ENCODE assay signal across 30 cellular contexts in genomic region chr12:48889679-48890078, GRCh38.
"Had no signal": no experiment of that assay in that cellular context is flagged by ENCODE, and none has a peak within 500 bp of the region (broad histone marks: within the 10 kb centered on the region; RNA-seq: fewer than 3 reads in every experiment).

No MANE protein-coding gene starts in this region.

- H3K9me3 ChIP-seq: body of pancreas, heart left ventricle, neutrophil, right atrium auricular region, SK-N-SH, stomach, suprapubic skin, tibial nerve had no signal

- H3K27ac Mint-ChIP-seq: activated CD4-positive, alpha-beta memory T cell treated with anti-CD3 and anti-CD28 coated beads for 36 hours; activated naive CD4-positive, alpha-beta T cell treated with anti-CD3 and anti-CD28 coated beads, Interleukin-2, amount 50 U/mL, for 24 hours; activated naive CD8-positive, alpha-beta T cell treated with anti-CD3 and anti-CD28 coated beads, Interleukin-2, amount 50 U/mL, for 24 hours; activated T-helper 2 cell treated with anti-CD3 and anti-CD28 coated beads, Interferon-gamma antibody, Interleukin-2, Interleukin-4, amounts not matched to agents 10 μg/mL and 5 μg/mL and 100 μg/mL, durations not matched to agents 14 hours and 24 hours and 36 hours; immature natural killer cell; natural killer cell; stimulated activated memory B cell treated with anti-CD40 and anti-IgM and Interleukin-4, amounts not matched to agents 10 μg/mL and 1 μg/mL and 100 μg/mL, for 72 hours; T-helper 17 cell had no signal

- H3K4me3 ChIP-seq: body of pancreas, cardiac muscle cell, right atrium auricular region, suprapubic skin, tibial nerve had no signal

- H3K4me3 Mint-ChIP-seq: activated CD4-positive, alpha-beta memory T cell treated with anti-CD3 and anti-CD28 coated beads for 36 hours; activated naive CD4-positive, alpha-beta T cell treated with anti-CD3 and anti-CD28 coated beads, Interleukin-2, amount 50 U/mL, for 24 hours; activated naive CD8-positive, alpha-beta T cell treated with anti-CD3 and anti-CD28 coated beads, Interleukin-2, amount 50 U/mL, for 24 hours; effector memory CD8-positive, alpha-beta T cell; immature natural killer cell; natural killer cell; stimulated activated memory B cell treated with anti-CD40 and anti-IgM and Interleukin-4, amounts not matched to agents 10 μg/mL and 1 μg/mL and 100 μg/mL, for 72 hours; T-helper 17 cell had no signal

- H3K4me1 ChIP-seq: parathyroid adenoma had no signal

- DNase-seq: activated CD4-positive, alpha-beta memory T cell treated with anti-CD3 and anti-CD28 coated beads for 36 hours; activated CD4-positive, alpha-beta T cell treated with anti-CD3 and anti-CD28 coated beads for 48 hours; activated naive CD8-positive, alpha-beta T cell treated with anti-CD3 and anti-CD28 coated beads, Interleukin-2, amount 50 U/mL, for 24 hours; activated T-cell treated with anti-CD3 and anti-CD28 coated beads, Interleukin-2, amount 50 U/mL, for 48 hours; body of pancreas; effector memory CD8-positive, alpha-beta T cell; erythroblast; heart left ventricle; natural killer cell; SK-N-SH; stimulated activated CD4-positive, alpha-beta T cell treated with anti-CD3 and anti-CD28 coated beads, Interleukin-1b, Interleukin-23, amount 100 ng/mL, for 48 hours; stimulated activated CD4-positive, alpha-beta T cell treated with anti-CD3 and anti-CD28 coated beads, Interleukin-4, amount 100 ng/mL, for 4 hours; stimulated activated CD8-positive, alpha-beta memory T cell treated with anti-CD3 and anti-CD28 coated beads, Interleukin-4, amount 100 ng/mL, for 48 hours; stomach; SW 1271; T-helper 17 cell; T1000; WERI-Rb-1 had no signal

- H3K27ac ChIP-seq: body of pancreas, cardiac muscle cell, coronary artery, heart left ventricle, neutrophil, parathyroid adenoma, right atrium auricular region, suprapubic skin, tibial nerve, WERI-Rb-1 had no signal

- H3K36me3 ChIP-seq: cardiac muscle cell, heart left ventricle, neutrophil, right atrium auricular region, stomach, suprapubic skin, tibial nerve, WERI-Rb-1 had no signal

- ATAC-seq: activated CD4-positive, CD25-positive, alpha-beta regulatory T cell treated with anti-CD3 and anti-CD28 coated beads, Interleukin-2, amount 50 U/mL, for 24 hours; activated naive CD8-positive, alpha-beta T cell treated with anti-CD3 and anti-CD28 coated beads, Interleukin-2, amount 50 U/mL, for 24 hours; body of pancreas; effector memory CD8-positive, alpha-beta T cell; heart left ventricle; natural killer cell; stimulated activated memory B cell treated with anti-CD40 and anti-IgM and Interleukin-4, amounts not matched to agents 10 μg/mL and 1 μg/mL and 100 μg/mL, for 72 hours; T-helper 17 cell had no signal

- H3K9me3 Mint-ChIP-seq: activated CD4-positive, alpha-beta memory T cell treated with anti-CD3 and anti-CD28 coated beads for 36 hours; activated naive CD4-positive, alpha-beta T cell treated with anti-CD3 and anti-CD28 coated beads, Interleukin-2, amount 50 U/mL, for 24 hours; activated naive CD8-positive, alpha-beta T cell treated with anti-CD3 and anti-CD28 coated beads, Interleukin-2, amount 50 U/mL, for 24 hours; activated T-helper 2 cell treated with anti-CD3 and anti-CD28 coated beads, Interferon-gamma antibody, Interleukin-2, Interleukin-4, amounts not matched to agents 10 μg/mL and 5 μg/mL and 100 μg/mL, durations not matched to agents 14 hours and 24 hours and 36 hours; effector memory CD8-positive, alpha-beta T cell; immature natural killer cell; natural killer cell; stimulated activated memory B cell treated with anti-CD40 and anti-IgM and Interleukin-4, amounts not matched to agents 10 μg/mL and 1 μg/mL and 100 μg/mL, for 72 hours had no signal

- H3K27me3 ChIP-seq: body of pancreas, right atrium auricular region had no signal

- H3K36me3 Mint-ChIP-seq: activated CD4-positive, alpha-beta memory T cell treated with anti-CD3 and anti-CD28 coated beads for 36 hours; activated naive CD4-positive, alpha-beta T cell treated with anti-CD3 and anti-CD28 coated beads, Interleukin-2, amount 50 U/mL, for 24 hours; natural killer cell; stimulated activated memory B cell treated with anti-CD40 and anti-IgM and Interleukin-4, amounts not matched to agents 10 μg/mL and 1 μg/mL and 100 μg/mL, for 72 hours had no signal

- H3K9ac ChIP-seq: parathyroid adenoma, SK-N-SH had no signal

- H3K79me2 ChIP-seq: parathyroid adenoma had no signal
